ENCODE assay signal across 9 cellular contexts in the genomic region with DNA sequence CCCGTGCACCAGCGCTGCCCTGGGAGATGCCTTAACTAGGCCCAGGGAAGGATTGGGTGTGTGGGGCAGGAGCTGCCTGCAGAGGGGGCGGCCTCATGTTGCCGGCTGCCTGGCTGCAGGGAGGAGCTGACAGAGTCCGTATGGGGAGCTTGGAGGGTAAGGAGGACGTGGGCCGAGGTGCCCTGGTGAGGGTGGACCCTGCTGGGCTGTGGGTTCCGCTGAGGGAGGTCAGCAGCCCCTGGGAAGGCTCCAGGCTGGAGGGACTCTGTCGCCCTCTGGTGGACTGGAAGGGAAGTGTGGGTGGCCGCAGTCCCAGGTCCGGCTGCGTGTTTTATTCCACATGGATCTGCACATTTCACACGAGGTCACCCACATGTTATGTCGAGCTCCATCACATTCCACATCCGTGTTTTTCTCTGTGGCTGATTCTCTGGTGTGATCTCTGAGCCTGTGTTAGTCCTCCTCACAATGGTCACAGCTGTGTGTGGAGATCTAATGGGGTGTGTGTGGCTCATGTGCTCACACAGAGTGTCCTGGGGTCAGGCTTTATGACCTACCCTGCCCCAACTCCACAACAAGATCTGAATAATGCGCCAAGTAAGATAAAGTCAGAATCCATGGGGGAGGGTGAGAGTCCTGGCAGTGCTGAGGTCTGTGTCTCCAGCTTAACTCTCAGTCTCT. TPM values are rescaled to one million over a fixed set of nuclear protein-coding genes. Genes with fewer than 3 reads are reported as not detected.
A peak's percentile ranks its signal among the peaks of the same experiment; 100 is the strongest.
DNase-seq lines count a peak whose midpoint lies in the region; ATAC-seq, FAIRE-seq and TF ChIP-seq lines count a peak whose summit lies in the region.
"Had no signal": no experiment of that assay in that cellular context is flagged by ENCODE, and none has a peak within 500 bp of the region (broad histone marks: within the 10 kb centered on the region; RNA-seq: fewer than 3 reads in every experiment).

No MANE protein-coding gene starts in this region.

- no peak overlapping the region for H3K27ac Mint-ChIP-seq in Caco-2 (ENCODE audit: unreplicated experiment)
- H3K27ac Mint-ChIP-seq in activated CD4-positive, alpha-beta T cell treated with anti-CD3 and anti-CD28 coated beads for 36 hours = no peak overlapping the region
- H3K27ac Mint-ChIP-seq in endodermal cell = no peak overlapping the region
- H3K27ac Mint-ChIP-seq in nephron = no peak overlapping the region

- H3K4me1 ChIP-seq in Caco-2 (no peaks in the 10 kb centered on the region), endodermal cell (ENCODE audit: control insufficient read depth, insufficient read depth, low read length) (no peaks in the 10 kb centered on the region)

- CTCF ChIA-PET in Caco-2 (lab: Charles Lee) = interaction anchor here (0.8 to 1.3 kb wide), 3 partner anchors 30 to 156 kb away, joined by 3 to 6 read pairs (median 3); no protein-coding TSS in a partner anchor
- CTCF ChIA-PET in activated CD4-positive, alpha-beta T cell treated with anti-CD3 and anti-CD28 coated beads for 36 hours (lab: Charles Lee) = interaction anchor here (0.6 to 2.6 kb wide), 18 partner anchors 8 to 148 kb away, joined by 3 to 12 read pairs (median 3); no protein-coding TSS in a partner anchor

- intact Hi-C loops in Caco-2 (cut with micrococcal nuclease; ENCODE audit: unreplicated experiment) = loop anchor here (1.0 kb wide), 3 partner anchors 29 to 146 kb away; no protein-coding TSS in a partner anchor
- intact Hi-C loops in activated CD4-positive, alpha-beta T cell treated with anti-CD3 and anti-CD28 coated beads for 36 hours (cut with DNase I, micrococcal nuclease) = loop anchor here (1.0 to 5.0 kb wide), 3 partner anchors 33 to 146 kb away; no protein-coding TSS in a partner anchor

- H3K4me1 Mint-ChIP-seq in Caco-2 (ENCODE audit: low read depth, unreplicated experiment) (no peaks in the 10 kb centered on the region), endodermal cell (no peaks in the 10 kb centered on the region), nephron (no peaks in the 10 kb centered on the region)
- no peaks in the 10 kb centered on the region for H3K4me1 Mint-ChIP-seq in activated CD4-positive, alpha-beta T cell treated with anti-CD3 and anti-CD28 coated beads for 36 hours

- ATAC-seq in activated CD4-positive, alpha-beta T cell treated with anti-CD3 and anti-CD28 coated beads for 36 hours = peak; percentile 60
- ATAC-seq in HG03097 (IDR thresholded peaks at IDR 0.05; ENCODE audit: low FRiP score, unreplicated experiment) = no peak

- 10 to 27% methylated on average over 11 to 16 of the region's 16 CpGs for WGBS in endodermal cell (ENCODE audit: insufficient coverage in 1 of 2, insufficient read length in 1 of 2), 2 experiments

- DNase-seq in Caco-2 (peak in 1 of 2 experiments; percentile 69), HL-60 (ENCODE audit: low read depth in 1 of 2, low spot score in 1 of 2) (peak; percentile 11 to 47), endodermal cell (peak; percentile 84), urothelium cell line (ENCODE audit: low spot score) (peak; percentile 57), NCI-H1436 treated with DMSO at 0.1 percent for 48 hours (lab: John Stamatoyannopoulos, UW) (no peak)
- DNase-seq in activated CD4-positive, alpha-beta T cell treated with anti-CD3 and anti-CD28 coated beads for 36 hours = peak; percentile 63

- no peak overlapping the region for H3K9ac ChIP-seq in endodermal cell (ENCODE audit: extremely low read depth, low read length, poor library complexity, severe bottlenecking)

- H3K4me3 ChIP-seq in Caco-2 (ENCODE audit: low read depth, low read length) (no peak overlapping the region), HL-60 (replicated peaks; ENCODE audit: insufficient read depth, low read length) (no peak overlapping the region), endodermal cell (ENCODE audit: low read length) (no peak overlapping the region)

- H3K4me3 Mint-ChIP-seq in Caco-2 (ENCODE audit: unreplicated experiment) = no peak overlapping the region
- H3K4me3 Mint-ChIP-seq in activated CD4-positive, alpha-beta T cell treated with anti-CD3 and anti-CD28 coated beads for 36 hours = no peak overlapping the region
- H3K4me3 Mint-ChIP-seq in endodermal cell = no peak overlapping the region
- H3K4me3 Mint-ChIP-seq in nephron = no peak overlapping the region

- H3K27me3 ChIP-seq in Caco-2 (replicated peaks; ENCODE audit: control insufficient read depth, insufficient read depth, low read length) (no peaks in the 10 kb centered on the region), HL-60 (ENCODE audit: insufficient read depth, poor library complexity, severe bottlenecking) (no peaks in the 10 kb centered on the region), endodermal cell (ENCODE audit: control insufficient read depth, insufficient read depth, low read length, poor library complexity, severe bottlenecking) (no peaks in the 10 kb centered on the region)

- H3K9me3 Mint-ChIP-seq in Caco-2 (ENCODE audit: unreplicated experiment) (peaks cover 14% of the 10 kb centered on the region), endodermal cell (no peaks in the 10 kb centered on the region), nephron (peaks cover 5% of the 10 kb centered on the region)
- H3K9me3 Mint-ChIP-seq in activated CD4-positive, alpha-beta T cell treated with anti-CD3 and anti-CD28 coated beads for 36 hours (ENCODE audit: low read depth) = no peaks in the 10 kb centered on the region

- H3K9me3 ChIP-seq in Caco-2 (no peaks in the 10 kb centered on the region; the same call in 1 of the 2 replicates), endodermal cell (ENCODE audit: control insufficient read depth, low read length) (no peaks in the 10 kb centered on the region)

- POLR2A ChIA-PET in Caco-2 (lab: Charles Lee) = no interaction called here
- POLR2A ChIA-PET in activated CD4-positive, alpha-beta T cell treated with anti-CD3 and anti-CD28 coated beads for 36 hours (lab: Charles Lee) = no interaction called here

- no peak overlapping the region for H3K27ac ChIP-seq in HL-60 (replicated peaks)
- no peak overlapping the region for H3K27ac ChIP-seq in endodermal cell (ENCODE audit: low read depth, low read length)

- TF ChIP-seq CTCF in Caco-2 (IDR thresholded peaks at IDR 0.05; ENCODE audit: insufficient read depth in 1 of 2, low read depth in 1 of 2, low read length in 1 of 2, severe bottlenecking in 1 of 2, unreplicated experiment in 1 of 2) (peak; percentile 94 to 98), HL-60 (IDR thresholded peaks at IDR 0.05; ENCODE audit: insufficient read depth, low read length) (peak; percentile 89), endodermal cell (conservative IDR thresholded peaks at IDR 0.05) (peak; percentile 98), nephron (IDR thresholded peaks at IDR 0.05; ENCODE audit: unreplicated experiment in 3 of 3) (peak; percentile 78 to 83 (median 82))

- BruUV-seq in Caco-2 (replicated peaks; lab: Mats Ljungman, UMichigan) = no TSS peak

- peaks cover 3% of the 10 kb centered on the region for H3K27me3 Mint-ChIP-seq in Caco-2 (ENCODE audit: insufficient read depth, unreplicated experiment)
- H3K27me3 Mint-ChIP-seq in activated CD4-positive, alpha-beta T cell treated with anti-CD3 and anti-CD28 coated beads for 36 hours = peaks cover 12% of the 10 kb centered on the region
- H3K27me3 Mint-ChIP-seq in endodermal cell (ENCODE audit: insufficient read depth) = peaks cover 44% of the 10 kb centered on the region
- H3K27me3 Mint-ChIP-seq in nephron (ENCODE audit: low read depth) = peaks cover 11% of the 10 kb centered on the region

- peak; percentile 68 for FAIRE-seq in urothelium cell line (lab: Jason Lieb, UNC)

- H3K36me3 Mint-ChIP-seq in Caco-2 (ENCODE audit: insufficient read depth, unreplicated experiment) (no peaks in the 10 kb centered on the region), endodermal cell (ENCODE audit: low read depth) (no peaks in the 10 kb centered on the region), nephron (ENCODE audit: low read depth) (no peaks in the 10 kb centered on the region)
- H3K36me3 Mint-ChIP-seq in activated CD4-positive, alpha-beta T cell treated with anti-CD3 and anti-CD28 coated beads for 36 hours (ENCODE audit: low read depth) = no peaks in the 10 kb centered on the region

- no peaks in the 10 kb centered on the region for H3K36me3 ChIP-seq in Caco-2 (ENCODE audit: control insufficient read depth, insufficient read depth, low read length)
- no peaks in the 10 kb centered on the region for H3K36me3 ChIP-seq in endodermal cell (ENCODE audit: control insufficient read depth, insufficient read depth, low read length)

RNA-seq across cellular contexts. Expression of a gene that starts 1.8 kb away (rescaled TPM):
- not detected in 2 replicates for total RNA-seq in Caco-2 (2022)
- not detected for total RNA-seq in activated CD4-positive, alpha-beta T cell treated with anti-CD3 and anti-CD28 coated beads for 36 hours
- total RNA-seq in endodermal cell = not detected
- polyA plus RNA-seq in endodermal cell (2013, experiment 1 of 2) = not detected
- polyA plus RNA-seq in endodermal cell (2013, experiment 2 of 2) = not detected
- total RNA-seq: renal cortical epithelial cell had no signal
